Comparison of ENCODE assay signal across 34 cellular contexts in genomic region chr11:35432464-35432863, GRCh38. TPM values are rescaled to one million over a fixed set of nuclear protein-coding genes. Genes with fewer than 3 reads are reported as not detected.
"Had no signal": no experiment of that assay in that cellular context is flagged by ENCODE, and none has a peak within 500 bp of the region (broad histone marks: within the 10 kb centered on the region; RNA-seq: fewer than 3 reads in every experiment).

No MANE protein-coding gene starts in this region.

- DNase-seq: activated B cell treated with CpG ODN at 0.5 μM for 24 hours; activated CD4-positive, alpha-beta memory T cell treated with anti-CD3 and anti-CD28 coated beads, Interleukin-2, amount 10 ng/mL, durations not matched to agents 7 days and 5 days; activated CD4-positive, alpha-beta T cell treated with anti-CD3 and anti-CD28 coated beads for 4 hours; activated CD4-positive, alpha-beta T cell treated with anti-CD3 and anti-CD28 coated beads, Interleukin-2, amount 10 ng/mL, durations not matched to agents 24 days and 14 days; activated CD4-positive, alpha-beta T cell treated with anti-CD3 and anti-CD28 coated beads, Interleukin-2, amount 50 U/mL, for 1 hour; activated CD4-positive, alpha-beta T cell treated with anti-CD3 and anti-CD28 coated beads, Interleukin-2, amount 50 U/mL, for 4 hours; activated CD4-positive, CD25-positive, alpha-beta regulatory T cell treated with anti-CD3 and anti-CD28 coated beads, Interleukin-2, amount 50 U/mL, for 72 hours; activated CD8-positive, alpha-beta memory T cell treated with anti-CD3 and anti-CD28 coated beads for 24 hours; activated CD8-positive, alpha-beta memory T cell treated with anti-CD3 and anti-CD28 coated beads, Interleukin-2, amount 10 ng/mL, durations not matched to agents 7 days and 5 days; activated CD8-positive, alpha-beta memory T cell treated with anti-CD3 and anti-CD28 coated beads, Interleukin-2, amount 50 U/mL, for 48 hours; activated CD8-positive, alpha-beta T cell treated with anti-CD3 and anti-CD28 coated beads, Interleukin-2, amount 10 ng/mL, durations not matched to agents 7 days and 5 days; activated effector memory CD4-positive, alpha-beta T cell treated with Interleukin-2 at 50 U/mL for 16 hours; activated gamma-delta T cell; activated naive CD4-positive, alpha-beta T cell treated with anti-CD3 and anti-CD28 coated beads, Interleukin-2, amount 10 ng/mL, durations not matched to agents 7 days and 5 days; activated naive CD4-positive, alpha-beta T cell treated with Interleukin-2 at 50 U/mL for 16 hours; activated naive CD8-positive, alpha-beta T cell treated with anti-CD3 and anti-CD28 coated beads, Interleukin-2, amount 10 ng/mL, durations not matched to agents 7 days and 5 days; activated naive CD8-positive, alpha-beta T cell treated with anti-CD3 and anti-CD28 coated beads, Interleukin-2, amount 50 U/mL, for 24 hours; activated T-cell treated with anti-CD3 and anti-CD28 coated beads, Interleukin-2, amount 50 U/mL, for 24 hours; activated T-cell treated with anti-CD3 and anti-CD28 coated beads, Interleukin-2, amount 50 U/mL, for 48 hours; amygdala; anterior cingulate cortex; central memory CD4-positive, alpha-beta T cell; cerebellar nuclear complex; T-helper 1 cell; T-helper 2 cell; T-helper 9 cell had no signal

- H3K4me3 Mint-ChIP-seq: activated B cell treated with CpG ODN at 0.5 μM for 24 hours; activated CD4-positive, alpha-beta memory T cell treated with anti-CD3 and anti-CD28 coated beads, Interleukin-2, amount 10 ng/mL, durations not matched to agents 7 days and 5 days; activated CD4-positive, alpha-beta T cell treated with anti-CD3 and anti-CD28 coated beads, Interleukin-2, amount 10 ng/mL, durations not matched to agents 24 days and 14 days; activated CD8-positive, alpha-beta memory T cell treated with anti-CD3 and anti-CD28 coated beads, Interleukin-2, amount 10 ng/mL, durations not matched to agents 7 days and 5 days; activated CD8-positive, alpha-beta T cell treated with anti-CD3 and anti-CD28 coated beads, Interleukin-2, amount 10 ng/mL, durations not matched to agents 7 days and 5 days; activated naive CD4-positive, alpha-beta T cell treated with anti-CD3 and anti-CD28 coated beads, Interleukin-2, amount 10 ng/mL, durations not matched to agents 7 days and 5 days; activated naive CD4-positive, alpha-beta T cell treated with anti-CD3 and anti-CD28 coated beads, Interleukin-2, amount 50 U/mL, for 24 hours; activated naive CD8-positive, alpha-beta T cell; activated naive CD8-positive, alpha-beta T cell treated with anti-CD3 and anti-CD28 coated beads, Interleukin-2, amount 10 ng/mL, durations not matched to agents 7 days and 5 days; activated naive CD8-positive, alpha-beta T cell treated with anti-CD3 and anti-CD28 coated beads, Interleukin-2, amount 50 U/mL, for 24 hours; activated T-cell treated with anti-CD3 and anti-CD28 coated beads, Interleukin-2, amount 50 U/mL, for 24 hours; brain; T-helper 1 cell treated with Interleukin-12 subunit alpha and Interleukin-12 subunit beta and Interleukin-4 antibody, amounts not matched to agents 30 μg/mL and 1 μg/mL, for 36 hours; T-helper 2 cell treated with Interferon-gamma antibody and Interleukin-4, amounts not matched to agents 5 μg/mL and 100 μg/mL, for 36 hours had no signal

- H3K36me3 Mint-ChIP-seq: activated CD8-positive, alpha-beta memory T cell treated with anti-CD3 and anti-CD28 coated beads, Interleukin-2, amount 10 ng/mL, durations not matched to agents 7 days and 5 days; activated naive CD4-positive, alpha-beta T cell treated with anti-CD3 and anti-CD28 coated beads, Interleukin-2, amount 10 ng/mL, durations not matched to agents 7 days and 5 days; activated naive CD4-positive, alpha-beta T cell treated with anti-CD3 and anti-CD28 coated beads, Interleukin-2, amount 50 U/mL, for 24 hours; activated naive CD8-positive, alpha-beta T cell; activated naive CD8-positive, alpha-beta T cell treated with anti-CD3 and anti-CD28 coated beads, Interleukin-2, amount 10 ng/mL, durations not matched to agents 7 days and 5 days; brain had no signal

- H3K27ac ChIP-seq: ascending aorta, VCaP had no signal

- H3K4me3 ChIP-seq: ascending aorta had no signal

- H3K9me3 ChIP-seq: ascending aorta had no signal

- H3K9me3 Mint-ChIP-seq: activated B cell treated with CpG ODN at 0.5 μM for 24 hours; activated CD4-positive, alpha-beta memory T cell treated with anti-CD3 and anti-CD28 coated beads, Interleukin-2, amount 10 ng/mL, durations not matched to agents 7 days and 5 days; activated CD4-positive, alpha-beta T cell treated with anti-CD3 and anti-CD28 coated beads, Interleukin-2, amount 10 ng/mL, durations not matched to agents 24 days and 14 days; activated naive CD4-positive, alpha-beta T cell treated with anti-CD3 and anti-CD28 coated beads, Interleukin-2, amount 10 ng/mL, durations not matched to agents 7 days and 5 days; activated naive CD4-positive, alpha-beta T cell treated with anti-CD3 and anti-CD28 coated beads, Interleukin-2, amount 50 U/mL, for 24 hours; activated naive CD8-positive, alpha-beta T cell treated with anti-CD3 and anti-CD28 coated beads, Interleukin-2, amount 10 ng/mL, durations not matched to agents 7 days and 5 days; activated naive CD8-positive, alpha-beta T cell treated with anti-CD3 and anti-CD28 coated beads, Interleukin-2, amount 50 U/mL, for 24 hours; activated T-cell treated with anti-CD3 and anti-CD28 coated beads, Interleukin-2, amount 50 U/mL, for 24 hours; activated T-helper 2 cell treated with anti-CD3 and anti-CD28 coated beads, Interferon-gamma antibody, Interleukin-2, Interleukin-4, amounts not matched to agents 10 μg/mL and 5 μg/mL and 100 μg/mL, durations not matched to agents 14 hours and 24 hours and 36 hours; T-helper 1 cell treated with Interleukin-12 subunit alpha and Interleukin-12 subunit beta and Interleukin-4 antibody, amounts not matched to agents 30 μg/mL and 1 μg/mL, for 36 hours; T-helper 2 cell treated with Interferon-gamma antibody and Interleukin-4, amounts not matched to agents 5 μg/mL and 100 μg/mL, for 36 hours had no signal

- H3K27ac Mint-ChIP-seq: activated B cell treated with CpG ODN at 0.5 μM for 24 hours; activated CD4-positive, alpha-beta memory T cell treated with anti-CD3 and anti-CD28 coated beads, Interleukin-2, amount 10 ng/mL, durations not matched to agents 7 days and 5 days; activated CD4-positive, alpha-beta T cell treated with anti-CD3 and anti-CD28 coated beads, Interleukin-2, amount 10 ng/mL, durations not matched to agents 24 days and 14 days; activated CD8-positive, alpha-beta memory T cell treated with anti-CD3 and anti-CD28 coated beads, Interleukin-2, amount 10 ng/mL, durations not matched to agents 7 days and 5 days; activated CD8-positive, alpha-beta T cell treated with anti-CD3 and anti-CD28 coated beads, Interleukin-2, amount 10 ng/mL, durations not matched to agents 7 days and 5 days; activated naive CD4-positive, alpha-beta T cell treated with anti-CD3 and anti-CD28 coated beads, Interleukin-2, amount 10 ng/mL, durations not matched to agents 7 days and 5 days; activated naive CD4-positive, alpha-beta T cell treated with anti-CD3 and anti-CD28 coated beads, Interleukin-2, amount 50 U/mL, for 24 hours; activated naive CD8-positive, alpha-beta T cell; activated naive CD8-positive, alpha-beta T cell treated with anti-CD3 and anti-CD28 coated beads, Interleukin-2, amount 10 ng/mL, durations not matched to agents 7 days and 5 days; activated naive CD8-positive, alpha-beta T cell treated with anti-CD3 and anti-CD28 coated beads, Interleukin-2, amount 50 U/mL, for 24 hours; activated T-cell treated with anti-CD3 and anti-CD28 coated beads, Interleukin-2, amount 50 U/mL, for 24 hours; activated T-helper 2 cell treated with anti-CD3 and anti-CD28 coated beads, Interferon-gamma antibody, Interleukin-2, Interleukin-4, amounts not matched to agents 10 μg/mL and 5 μg/mL and 100 μg/mL, durations not matched to agents 14 hours and 24 hours and 36 hours; brain; T-helper 1 cell treated with Interleukin-12 subunit alpha and Interleukin-12 subunit beta and Interleukin-4 antibody, amounts not matched to agents 30 μg/mL and 1 μg/mL, for 36 hours; T-helper 2 cell treated with Interferon-gamma antibody and Interleukin-4, amounts not matched to agents 5 μg/mL and 100 μg/mL, for 36 hours had no signal

- H3K27me3 Mint-ChIP-seq: brain had no signal

- H3K36me3 ChIP-seq: ascending aorta had no signal

- H3K4me1 Mint-ChIP-seq: activated B cell treated with CpG ODN at 0.5 μM for 24 hours; activated CD4-positive, alpha-beta memory T cell treated with anti-CD3 and anti-CD28 coated beads, Interleukin-2, amount 10 ng/mL, durations not matched to agents 7 days and 5 days; activated CD4-positive, alpha-beta T cell treated with anti-CD3 and anti-CD28 coated beads, Interleukin-2, amount 10 ng/mL, durations not matched to agents 24 days and 14 days; activated CD8-positive, alpha-beta memory T cell treated with anti-CD3 and anti-CD28 coated beads, Interleukin-2, amount 10 ng/mL, durations not matched to agents 7 days and 5 days; activated naive CD4-positive, alpha-beta T cell treated with anti-CD3 and anti-CD28 coated beads, Interleukin-2, amount 10 ng/mL, durations not matched to agents 7 days and 5 days; activated naive CD4-positive, alpha-beta T cell treated with anti-CD3 and anti-CD28 coated beads, Interleukin-2, amount 50 U/mL, for 24 hours; activated naive CD8-positive, alpha-beta T cell treated with anti-CD3 and anti-CD28 coated beads, Interleukin-2, amount 10 ng/mL, durations not matched to agents 7 days and 5 days; activated naive CD8-positive, alpha-beta T cell treated with anti-CD3 and anti-CD28 coated beads, Interleukin-2, amount 50 U/mL, for 24 hours had no signal

- H3K27me3 ChIP-seq: ascending aorta had no signal

- ATAC-seq: activated CD8-positive, alpha-beta memory T cell treated with anti-CD3 and anti-CD28 coated beads, Interleukin-2, amount 10 ng/mL, durations not matched to agents 7 days and 5 days; activated CD8-positive, alpha-beta T cell treated with anti-CD3 and anti-CD28 coated beads, Interleukin-2, amount 10 ng/mL, durations not matched to agents 7 days and 5 days; activated naive CD8-positive, alpha-beta T cell treated with anti-CD3 and anti-CD28 coated beads, Interleukin-2, amount 50 U/mL, for 24 hours had no signal

RNA-seq across cellular contexts. Expression of gene SLC1A2, which starts 13.1 kb away (rescaled TPM):
- total RNA-seq: activated B cell treated with CpG ODN at 0.5 μM for 24 hours; activated CD4-positive, alpha-beta memory T cell treated with anti-CD3 and anti-CD28 coated beads, Interleukin-2, amount 10 ng/mL, durations not matched to agents 7 days and 5 days; activated CD4-positive, alpha-beta T cell treated with anti-CD3 and anti-CD28 coated beads, Interleukin-2, amount 10 ng/mL, durations not matched to agents 24 days and 14 days; activated CD8-positive, alpha-beta memory T cell treated with anti-CD3 and anti-CD28 coated beads, Interleukin-2, amount 10 ng/mL, durations not matched to agents 7 days and 5 days; activated CD8-positive, alpha-beta T cell treated with anti-CD3 and anti-CD28 coated beads, Interleukin-2, amount 10 ng/mL, durations not matched to agents 7 days and 5 days; activated naive CD8-positive, alpha-beta T cell treated with anti-CD3 and anti-CD28 coated beads, Interleukin-2, amount 10 ng/mL, durations not matched to agents 7 days and 5 days; activated T-helper 2 cell treated with anti-CD3 and anti-CD28 coated beads, Interferon-gamma antibody, Interleukin-2, Interleukin-4, amounts not matched to agents 10 μg/mL and 5 μg/mL and 100 μg/mL, durations not matched to agents 14 hours and 24 hours and 36 hours had no signal
